Comparison of ENCODE assay signal across 8 cellular contexts in the genomic region with DNA sequence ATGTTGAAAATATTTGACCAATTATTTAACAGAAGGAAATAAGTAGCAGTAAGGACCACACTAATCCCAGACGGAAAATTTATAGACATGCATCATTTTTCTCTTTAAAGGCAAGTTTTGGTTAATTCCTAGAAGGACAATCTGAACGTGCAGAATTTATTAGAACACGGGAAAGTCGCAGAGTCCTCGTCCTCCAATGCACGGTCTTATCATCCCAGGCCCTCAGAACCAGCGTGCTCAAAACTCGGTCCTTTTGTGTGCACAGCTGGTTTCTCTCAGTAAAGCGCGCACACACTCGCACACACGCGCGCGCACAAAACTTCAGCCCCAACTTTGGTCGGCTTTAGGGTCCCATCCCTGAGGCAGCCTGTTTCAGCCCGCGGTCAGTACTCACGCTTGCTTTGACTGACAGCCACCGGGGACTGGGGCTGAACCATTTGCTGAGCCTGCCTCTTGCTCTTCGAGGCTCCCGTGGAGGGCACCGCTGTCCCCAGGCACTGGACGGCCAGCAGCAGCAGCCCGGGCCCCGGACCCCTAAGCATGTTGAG. TPM values are rescaled to one million over a fixed set of nuclear protein-coding genes. Genes with fewer than 3 reads are reported as not detected.
DNase-seq lines count a peak whose midpoint lies in the region; ATAC-seq, FAIRE-seq and TF ChIP-seq lines count a peak whose summit lies in the region.

No MANE protein-coding gene starts in this region.

- H3K9me3 Mint-ChIP-seq in endothelial cell (ENCODE audit: unreplicated experiment), result no peaks in the 10 kb centered on the region

- peak overlapping the region; percentile 83 to 88 for H3K4me3 ChIP-seq in muscle layer of duodenum (ENCODE audit: low read depth in 1 of 2, low read length in 2 of 2)

- H3K4me1 Mint-ChIP-seq in endothelial cell (ENCODE audit: unreplicated experiment), result peaks cover 56% of the 10 kb centered on the region

- peaks cover 9% of the 10 kb centered on the region for H3K27me3 Mint-ChIP-seq in endothelial cell (ENCODE audit: unreplicated experiment)

- no peaks in the 10 kb centered on the region for H3K9me3 ChIP-seq in muscle layer of duodenum (ENCODE audit: control insufficient read depth in 1 of 2, low read length in 2 of 2)

- ATAC-seq in HG02678 (IDR thresholded peaks at IDR 0.05; ENCODE audit: unreplicated experiment), result peak; percentile 15

- no peak for FAIRE-seq in RCC 7860 (lab: Jason Lieb, UNC)

- DNase-seq in NCI-H2227 (lab: John Stamatoyannopoulos, UW; ENCODE audit: unreplicated experiment) (peak; percentile 38), NCI-H2227 treated with DMSO at 0.1 percent for 48 hours (lab: John Stamatoyannopoulos, UW) (no peak), RCC 7860 (ENCODE audit: low spot score) (peak; percentile 17), endothelial cell (ENCODE audit: low spot score) (peak; percentile 50), germinal center (ENCODE audit: low spot score) (no peak)
- DNase-seq in activated effector memory CD4-positive, alpha-beta T cell treated with Interleukin-2 at 50 U/mL for 16 hours, result no peak

- H3K36me3 Mint-ChIP-seq in endothelial cell (ENCODE audit: low read depth, unreplicated experiment), result peaks cover 30% of the 10 kb centered on the region

- peak overlapping the region; percentile 98 for H3K4me3 Mint-ChIP-seq in endothelial cell (ENCODE audit: unreplicated experiment)

- no peaks in the 10 kb centered on the region for H3K27me3 ChIP-seq in muscle layer of duodenum (ENCODE audit: low read depth, low read length)

- TF ChIP-seq CTCF in endothelial cell (IDR thresholded peaks at IDR 0.05; ENCODE audit: unreplicated experiment), result no peak

- peaks cover 7 to 37% of the 10 kb centered on the region in 2 donors for H3K36me3 ChIP-seq in muscle layer of duodenum (ENCODE audit: control insufficient read depth in 1 of 2, insufficient read depth in 2 of 2, low read length in 2 of 2)

- peak overlapping the region; percentile 94 for H3K27ac Mint-ChIP-seq in endothelial cell (ENCODE audit: unreplicated experiment)

- H3K4me1 ChIP-seq in muscle layer of duodenum (ENCODE audit: control insufficient read depth in 1 of 2, insufficient read depth in 2 of 2, low read length in 2 of 2), result peaks cover 0 to 4% of the 10 kb centered on the region in 2 donors

- H3K27ac ChIP-seq in muscle layer of duodenum (ENCODE audit: low read length), result peak overlapping the region; percentile 72

RNA-seq across cellular contexts. Expression of gene FN1, which starts 0.5 kb away (rescaled TPM):
- 1,159 TPM for total RNA-seq in endothelial cell (ENCODE audit: unreplicated experiment)

Comparison
In these comparisons a context has a peak if more than half of its experiments do, and no peak if none do; other contexts are left out.
1. DNase-seq: peak in NCI-H2227 (single experiment), RCC 7860 (single experiment) and endothelial cell (single experiment); none in NCI-H2227 treated with DMSO at 0.1 percent for 48 hours (single experiment), germinal center (single experiment) and activated effector memory CD4-positive, alpha-beta T cell treated with Interleukin-2 at 50 U/mL for 16 hours (single experiment).